Comparison of ENCODE assay signal across 29 cellular contexts in genomic region chr21:16179732-16180131, GRCh38.
DNase-seq lines count a peak whose midpoint lies in the region; ATAC-seq, FAIRE-seq and TF ChIP-seq lines count a peak whose summit lies in the region.
"Had no signal": no experiment of that assay in that cellular context is flagged by ENCODE, and none has a peak within 500 bp of the region (broad histone marks: within the 10 kb centered on the region; RNA-seq: fewer than 3 reads in every experiment).

No MANE protein-coding gene starts in this region.

- DNase-seq in A549 (ENCODE audit: low read depth in 1 of 2, low spot score in 1 of 2) (peak in 1 of 2 experiments; percentile 78), mesenchymal stem cell (peak; percentile 10), T-helper 2 cell (no peak), G401 (ENCODE audit: low spot score) (no peak)
- DNase-seq: activated CD4-positive, alpha-beta T cell treated with anti-CD3 and anti-CD28 coated beads for 4 hours; activated CD8-positive, alpha-beta memory T cell treated with anti-CD3 and anti-CD28 coated beads, Interleukin-2, amount 10 ng/mL, durations not matched to agents 7 days and 5 days; aorta; BE2C; Calu3; cerebellar nuclear complex; effector CD4-positive, alpha-beta T cell; HFFc6; Kasumi-1; kidney; NCI-H1105; NCI-H2029; NCI-H226; NCI-H774; ovary; SW 1271 had no signal

- ATAC-seq in A549 (peak in 1 of 2 experiments; percentile 91; a peak in 3 of 6 replicates), HG03354 (IDR thresholded peaks at IDR 0.05; ENCODE audit: poor library complexity, severe bottlenecking, unreplicated experiment) (no peak), GM21723 (IDR thresholded peaks at IDR 0.05; ENCODE audit: unreplicated experiment) (no peak)
- ATAC-seq: activated CD8-positive, alpha-beta memory T cell treated with anti-CD3 and anti-CD28 coated beads, Interleukin-2, amount 10 ng/mL, durations not matched to agents 7 days and 5 days; gastroesophageal sphincter; Right ventricle myocardium inferior had no signal

- H3K23ac ChIP-seq in mesenchymal stem cell (ENCODE audit: low read length in 2 of 2): no peak overlapping the region

- TF ChIP-seq RAD21 in A549 (conservative IDR thresholded peaks at IDR 0.05 in 1 of 2, IDR thresholded peaks at IDR 0.05 in 1 of 2): no peak

- H3K27ac ChIP-seq in A549 (peak overlapping the region; percentile 68 to 78), HEK293 (ENCODE audit: extremely low read depth, low read depth, low read length) (no peak overlapping the region), VCaP (peak overlapping the region; percentile 90), mesenchymal stem cell (ENCODE audit: low read length, poor library complexity, severe bottlenecking) (no peak overlapping the region)

- H3K36me3 ChIP-seq in HEK293 (ENCODE audit: control insufficient read depth in 2 of 2, insufficient read depth in 1 of 2, low read length in 2 of 2): no peaks in the 10 kb centered on the region
- no peaks in the 10 kb centered on the region for H3K36me3 ChIP-seq in mesenchymal stem cell (ENCODE audit: control insufficient read depth in 1 of 2, insufficient read depth in 2 of 2, low read depth in 1 of 2, low read length in 2 of 2)
- H3K36me3 ChIP-seq: BE2C, gastroesophageal sphincter, ovary had no signal

- H3K4me1 ChIP-seq in A549 (peaks cover 24% of the 10 kb centered on the region), HEK293 (ENCODE audit: control insufficient read depth, insufficient read depth, low read length) (peaks cover 19% of the 10 kb centered on the region), mesenchymal stem cell (ENCODE audit: control insufficient read depth, insufficient read depth, low read depth, low read length) (no peaks in the 10 kb centered on the region)
- H3K4me1 ChIP-seq: BE2C, gastroesophageal sphincter had no signal

- in situ Hi-C loops in G401 (cut with HindIII; ENCODE audit: low sequenced_read_pairs): no loop called here

- TF ChIP-seq EP300 in A549 (IDR thresholded peaks at IDR 0.05): peak in 1 of 2 experiments; percentile 12; a peak in 1 of 5 replicates

- no peak overlapping the region for H4K91ac ChIP-seq in mesenchymal stem cell (ENCODE audit: low read length)

- H3K4me2 ChIP-seq in A549 (peak overlapping the region; percentile 66), mesenchymal stem cell (ENCODE audit: low read length, poor library complexity, severe bottlenecking) (no peak overlapping the region)

- no peak overlapping the region for H2BK120ac ChIP-seq in mesenchymal stem cell (ENCODE audit: low read depth, low read length)

- no peak for FAIRE-seq in A549 (lab: Jason Lieb, UNC)
- FAIRE-seq: GM18507, HTR-8/SVneo had no signal

- no peak overlapping the region for H2BK5ac ChIP-seq in mesenchymal stem cell (ENCODE audit: low read depth, low read length, poor library complexity, severe bottlenecking)

- H3K14ac ChIP-seq in mesenchymal stem cell (ENCODE audit: low read length in 2 of 2): no peak overlapping the region

- no peak overlapping the region for H2BK15ac ChIP-seq in mesenchymal stem cell (ENCODE audit: low read depth, poor library complexity, severe bottlenecking)

- no peak overlapping the region for H2AFZ ChIP-seq in mesenchymal stem cell (ENCODE audit: low read depth, low read length)

- CTCF ChIA-PET in A549 (lab: Yijun Ruan, JAX) (no interaction called here), HEK293 (lab: Yijun Ruan, JAX) (interaction anchor here (0.5 to 0.9 kb wide), 3 partner anchors 151 to 1208 kb away, joined by 3 to 5 read pairs (median 3); no protein-coding TSS in a partner anchor)

- H3K4me3 ChIP-seq in A549: no peak overlapping the region
- no peak overlapping the region for H3K4me3 ChIP-seq in HEK293 (ENCODE audit: low read depth, low read length)
- no peak overlapping the region for H3K4me3 ChIP-seq in mesenchymal stem cell (ENCODE audit: insufficient read depth in 1 of 2, low read depth in 1 of 2, low read length in 2 of 2)
- H3K4me3 ChIP-seq: gastroesophageal sphincter, lung, ovary had no signal

- no peak overlapping the region for H2BK12ac ChIP-seq in mesenchymal stem cell (ENCODE audit: low read length in 2 of 2)

- no peaks in the 10 kb centered on the region for H3K27me3 ChIP-seq in mesenchymal stem cell (ENCODE audit: control insufficient read depth in 1 of 2, insufficient read depth in 1 of 2, low read length in 2 of 2)
- H3K27me3 ChIP-seq: BE2C, gastroesophageal sphincter, ovary had no signal

- H3K79me1 ChIP-seq in mesenchymal stem cell (replicated peaks; ENCODE audit: low read length, poor library complexity, severe bottlenecking): no peaks in the 10 kb centered on the region

- H3K9ac ChIP-seq in mesenchymal stem cell (ENCODE audit: low read length): no peak overlapping the region

- H3K9me3 ChIP-seq in A549 (no peaks in the 10 kb centered on the region), HEK293 (ENCODE audit: control insufficient read depth, insufficient read depth, low read depth, low read length) (no peaks in the 10 kb centered on the region), mesenchymal stem cell (ENCODE audit: control insufficient read depth, low read length) (no peaks in the 10 kb centered on the region)
- H3K9me3 ChIP-seq: BE2C, gastroesophageal sphincter, ovary had no signal

- TF ChIP-seq CTCF in A549 (IDR thresholded peaks at IDR 0.05) (no peak), HEK293 (tag by site-specific recombination; IDR thresholded peaks at IDR 0.05) (no peak), VCaP (conservative IDR thresholded peaks at IDR 0.05) (no peak)

- POLR2A ChIA-PET in A549 (lab: Yijun Ruan, JAX): interaction anchor here (1.0 kb wide), 1 partner anchor 14 kb away, joined by 3 read pairs; no protein-coding TSS in a partner anchor
- POLR2A ChIA-PET in HEK293 (lab: Yijun Ruan, JAX): no interaction called here

- no peak overlapping the region for H3K4ac ChIP-seq in mesenchymal stem cell (ENCODE audit: low read depth in 1 of 2, low read length in 2 of 2)

- no peak overlapping the region for H2AK5ac ChIP-seq in mesenchymal stem cell (ENCODE audit: low read length, severe bottlenecking)

- no peak overlapping the region for H3K18ac ChIP-seq in mesenchymal stem cell (ENCODE audit: low read depth in 1 of 2, low read length in 2 of 2)

- no peak overlapping the region for H4K8ac ChIP-seq in mesenchymal stem cell (ENCODE audit: low read length)

- WGBS in A549 (ENCODE audit: missing lambda C conversion rate): 0% methylated on average over 3 of the region's 3 CpGs
- 54% methylated on average over 2 of the region's 3 CpGs for WGBS in mesenchymal stem cell

- no peak for TF ChIP-seq POLR2A in A549 (IDR thresholded peaks at IDR 0.05; ENCODE audit: low read length)

TF ChIP-seq in A549, 52 proteins besides CTCF, POLR2A, EP300 and RAD21 (continues in another document):
- TF ChIP-seq CBX2 (IDR thresholded peaks at IDR 0.05; ENCODE audit: borderline replicate concordance, low read depth): no peak
- no peak for TF ChIP-seq NPAS2 (CRISPR knock-in tag; IDR thresholded peaks at IDR 0.05; ENCODE audit: borderline replicate concordance)
- TF ChIP-seq E2F6 (IDR thresholded peaks at IDR 0.05; ENCODE audit: borderline replicate concordance, low read depth): no peak
- TF ChIP-seq FOSL2 (IDR thresholded peaks at IDR 0.05): no peak
- no peak for TF ChIP-seq FOSL2 (CRISPR knock-in tag; IDR thresholded peaks at IDR 0.05)
- peak; percentile 85 for TF ChIP-seq GATA3 (IDR thresholded peaks at IDR 0.05; ENCODE audit: borderline replicate concordance)
- TF ChIP-seq USF2 (IDR thresholded peaks at IDR 0.05): no peak
- no peak for TF ChIP-seq RNF2 (IDR thresholded peaks at IDR 0.05; ENCODE audit: borderline replicate concordance, low read depth)
- peak; percentile 43 for TF ChIP-seq MAFK (IDR thresholded peaks at IDR 0.05; ENCODE audit: partially characterized antibody)

TF ChIP-seq in HEK293, 187 proteins besides CTCF, POLR2A, EP300 and RAD21:
- TF ChIP-seq ZNF768 (tag by site-specific recombination; IDR thresholded peaks at IDR 0.05) (no peak), ZBTB10 (tag by site-specific recombination; IDR thresholded peaks at IDR 0.05) (no peak), ZNF645 (tag by site-specific recombination; IDR thresholded peaks at IDR 0.05) (no peak), ZNF510 (tag by site-specific recombination; IDR thresholded peaks at IDR 0.05; ENCODE audit: insufficient replicate concordance) (no peak), ZNF610 (tag by site-specific recombination; IDR thresholded peaks at IDR 0.05; ENCODE audit: borderline replicate concordance) (no peak), TRIM28 (IDR thresholded peaks at IDR 0.05; ENCODE audit: borderline replicate concordance, low read length) (0 out of 2 replicates have a peak, but pooled peaks have one; percentile 36), ZNF548 (tag by site-specific recombination; IDR thresholded peaks at IDR 0.05) (no peak), ZNF664 (tag by site-specific recombination; IDR thresholded peaks at IDR 0.05) (no peak), SCRT2 (tag by site-specific recombination; IDR thresholded peaks at IDR 0.05) (0 out of 2 replicates have a peak, but pooled peaks have one; percentile 26)

Comparison
In these comparisons a context has a peak if more than half of its experiments do, and no peak if none do; other contexts are left out.
1. H3K27ac ChIP-seq: peak in A549 (2 of 2) and VCaP (single experiment); none in HEK293 (single experiment) and mesenchymal stem cell (single experiment).